Comparison of ENCODE assay signal across 23 cellular contexts in the genomic region with DNA sequence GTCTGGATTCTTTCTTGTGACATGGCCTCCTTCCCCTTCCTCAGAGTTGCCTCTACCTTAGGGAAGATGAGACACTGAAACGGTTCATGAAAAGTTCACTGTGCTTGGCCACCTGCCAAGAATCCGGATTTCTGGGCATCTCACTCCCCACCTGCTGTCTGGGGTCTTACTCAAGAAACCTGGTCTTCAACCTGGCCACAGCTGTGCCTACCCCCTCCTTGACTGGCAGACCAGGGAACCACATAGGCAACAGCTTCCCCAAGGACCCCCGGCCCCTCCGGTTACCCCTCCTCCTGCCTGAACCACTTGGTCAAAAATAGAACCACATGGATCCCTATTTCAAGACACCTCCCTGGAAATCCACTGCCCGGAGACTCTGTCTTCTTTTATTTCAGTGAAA. TPM values are rescaled to one million over a fixed set of nuclear protein-coding genes. Genes with fewer than 3 reads are reported as not detected.
DNase-seq lines count a peak whose midpoint lies in the region; ATAC-seq, FAIRE-seq and TF ChIP-seq lines count a peak whose summit lies in the region.
"Had no signal": no experiment of that assay in that cellular context is flagged by ENCODE, and none has a peak within 500 bp of the region (broad histone marks: within the 10 kb centered on the region; RNA-seq: fewer than 3 reads in every experiment).

No MANE protein-coding gene starts in this region.

- no TSS peak for BruUV-seq in K562 (replicated peaks; lab: Mats Ljungman, UMichigan)

- peaks cover 2 to 33% of the 10 kb centered on the region in 2 experiments; a peak in 3 of 5 replicates for H3K27me3 ChIP-seq in K562 (ENCODE audit: control insufficient read depth in 2 of 2, insufficient read depth in 2 of 2, low read length in 2 of 2)
- H3K27me3 ChIP-seq: vagina had no signal

- no peak overlapping the region for H3K4me3 ChIP-seq in K562
- H3K4me3 ChIP-seq: vagina had no signal

- no peak for FAIRE-seq in K562 (lab: Jason Lieb, UNC)
- FAIRE-seq: GM19239, RCC 7860 had no signal

- no peaks in the 10 kb centered on the region for H4K20me1 ChIP-seq in K562 (replicated peaks; ENCODE audit: control insufficient read depth, insufficient read depth, low read length)

- ATAC-seq in K562 (no peak), HG03135 (IDR thresholded peaks at IDR 0.05; ENCODE audit: unreplicated experiment) (no peak)
- no peak for ATAC-seq in activated CD4-positive, CD25-positive, alpha-beta regulatory T cell treated with anti-CD3 and anti-CD28 coated beads, Interleukin-2, amount 50 U/mL, for 24 hours
- ATAC-seq: activated CD4-positive, alpha-beta T cell treated with anti-CD3 and anti-CD28 coated beads for 36 hours; naive thymus-derived CD4-positive, alpha-beta T cell; T-helper 17 cell had no signal

- POLR2A ChIA-PET in K562 (lab: Yijun Ruan, JAX): no interaction called here

- no peaks in the 10 kb centered on the region for H3K79me2 ChIP-seq in K562 (ENCODE audit: control insufficient read depth, insufficient read depth, low read length)

- no peak for TF ChIP-seq POLR2A in K562 (conservative IDR thresholded peaks at IDR 0.05)

- no peak overlapping the region for H3K27ac ChIP-seq in K562 (ENCODE audit: extremely low read depth, low read depth, low read length)
- H3K27ac ChIP-seq: 22Rv1, vagina had no signal

- CTCF ChIA-PET in K562 (lab: Yijun Ruan, JAX; ENCODE audit: low intra/inter-chr PET ratio): no interaction called here

- TF ChIP-seq CTCF in K562 (IDR thresholded peaks at IDR 0.05 in 2 of 3, conservative IDR thresholded peaks at IDR 0.05 in 1 of 3; ENCODE audit: insufficient read depth in 2 of 3, low read depth in 1 of 3, low read length in 3 of 3): no peak

- H3K9ac ChIP-seq in K562 (ENCODE audit: insufficient read depth in 1 of 2, low read depth in 2 of 2, low read length in 2 of 2): no peak overlapping the region

- H2AFZ ChIP-seq in K562 (ENCODE audit: low read depth, low read length): no peak overlapping the region

- in situ Hi-C loops in K562 (cut with MboI): no loop called here

- no peaks in the 10 kb centered on the region for H3K9me1 ChIP-seq in K562 (ENCODE audit: control insufficient read depth, insufficient read depth, low read length)

- no peak for TF ChIP-seq RAD21 in K562 (CRISPR knock-in tag; conservative IDR thresholded peaks at IDR 0.05 in 1 of 2, IDR thresholded peaks at IDR 0.05 in 1 of 2)

- peak; percentile 72 for DNase-seq in DMS 273 (lab: John Stamatoyannopoulos, UW; ENCODE audit: unreplicated experiment)
- no peak for DNase-seq in DMS 273 treated with DMSO at 0.1 percent for 48 hours (lab: John Stamatoyannopoulos, UW)
- peak; percentile 44 for DNase-seq in NCI-H2227 (lab: John Stamatoyannopoulos, UW; ENCODE audit: unreplicated experiment)
- DNase-seq in K562 (ENCODE audit: extremely low read depth in 1 of 4, low spot score in 3 of 4): no peak
- peak; percentile 71 for DNase-seq in posterior vena cava (ENCODE audit: low spot score)
- no peak for DNase-seq in SW480 (ENCODE audit: low spot score)
- DNase-seq: activated CD4-positive, alpha-beta T cell treated with anti-CD3 and anti-CD28 coated beads for 36 hours; activated effector memory CD4-positive, alpha-beta T cell treated with Interleukin-2 at 50 U/mL for 16 hours; aorta; CD4-positive, alpha-beta T cell; midbrain; naive thymus-derived CD4-positive, alpha-beta T cell; NCI-H2081 treated with DMSO at 0.1 percent for 48 hours; NCI-H510A; occipital lobe; T-helper 17 cell had no signal

- H3K4me2 ChIP-seq in K562 (ENCODE audit: insufficient read depth, low read length): no peak overlapping the region

- no peaks in the 10 kb centered on the region for H3K9me3 ChIP-seq in K562 (replicated peaks; ENCODE audit: control insufficient read depth, insufficient read depth, low read depth, low read length)
- H3K9me3 ChIP-seq: vagina had no signal

- WGBS in K562 (ENCODE audit: insufficient coverage, low coverage, missing lambda C conversion rate): 5% methylated on average over 3 of the region's 5 CpGs

- intact Hi-C loops in K562 (cut with micrococcal nuclease) (no loop called here), posterior vena cava (cut with DNase I) (no loop called here)

- no peak for TF ChIP-seq EP300 in K562 (IDR thresholded peaks at IDR 0.05; ENCODE audit: low read length)

- H3K36me3 ChIP-seq in K562 (ENCODE audit: control insufficient read depth, insufficient read depth, low read length): no peaks in the 10 kb centered on the region
- H3K36me3 ChIP-seq: vagina had no signal

- H3K4me1 ChIP-seq in K562 (replicated peaks in 1 of 2; ENCODE audit: control insufficient read depth in 2 of 2, insufficient read depth in 2 of 2, low read length in 2 of 2): no peaks in the 10 kb centered on the region; a peak in 1 of 5 replicates
- H3K4me1 ChIP-seq: vagina had no signal

TF ChIP-seq in K562, 482 proteins besides CTCF, POLR2A, EP300 and RAD21:
- peak; percentile 88 for TF ChIP-seq NFIC (IDR thresholded peaks at IDR 0.05)
- TF ChIP-seq CREBBP (IDR thresholded peaks at IDR 0.05; ENCODE audit: low read depth, low read length): no peak
- TF ChIP-seq MAZ (CRISPR knock-in tag; conservative IDR thresholded peaks at IDR 0.05 in 1 of 2, IDR thresholded peaks at IDR 0.05 in 1 of 2): no peak
- TF ChIP-seq RREB1 (CRISPR knock-in tag; IDR thresholded peaks at IDR 0.05): no peak
- TF ChIP-seq ZNF589 (CRISPR knock-in tag; IDR thresholded peaks at IDR 0.05; ENCODE audit: low read depth): no peak
- no peak for TF ChIP-seq JUND (IDR thresholded peaks at IDR 0.05; ENCODE audit: borderline replicate concordance, low read depth, low read length)
- TF ChIP-seq JUND (tag; IDR thresholded peaks at IDR 0.05; ENCODE audit: borderline replicate concordance, low read depth, low read length): no peak
- TF ChIP-seq SLC30A9 (CRISPR knock-in tag; IDR thresholded peaks at IDR 0.05): no peak
TF ChIP-seq in K562: peak in this region for 1.

RNA-seq across cellular contexts. Expression of gene NANOS1, which starts 58.7 kb away (rescaled TPM):
- total RNA-seq in K562 (2011; cell fraction: chromatin; rRNA removed; ENCODE audit: low replicate concordance): 0.51 and 0.60 TPM in 2 replicates
- 0.66 and 1.2 TPM in 2 replicates for total RNA-seq in K562 (2011; cell fraction: nucleolus; rRNA removed)
- total RNA-seq in K562 (2011; cell fraction: nucleoplasm; rRNA removed): 0.81 and 1.3 TPM in 2 replicates
- total RNA-seq in K562 (2014; rRNA removed): 0.77 and 0.98 TPM in 2 replicates
- total RNA-seq in K562 (2014; rRNA removed; fragmentation: Illumina TruSeq; extraction: Trizol): 0.95 and 1.1 TPM in 2 replicates
- 0.33 and 0.34 TPM in 2 replicates for total RNA-seq in K562 (2015; rRNA removed; fragmentation: Illumina TruSeq; extraction: Trizol)
- total RNA-seq in K562 (2021): 0.89 and 1.2 TPM in 2 replicates
- 0.79 and 1.6 TPM in 2 replicates for polyA plus RNA-seq in K562 (2011; rRNA removed)
- 0.58 and 1.2 TPM in 2 replicates for polyA plus RNA-seq in K562 (2011; cell fraction: cytosol; rRNA removed)
- 0.46 and 0.77 TPM in 2 replicates for polyA plus RNA-seq in K562 (2011; cell fraction: nucleus; rRNA removed)
- polyA plus RNA-seq in K562 (2012): 0.46 and 0.48 TPM in 2 replicates
- 0.58 TPM in 2 replicates for polyA plus RNA-seq in K562 (2014; fragmentation: Illumina TruSeq; extraction: Trizol)
- under 1 TPM in 1 of 2 experiments, not detected in 1; 0.14 TPM for polyA plus RNA-seq in K562 (2014; fragmentation: Nextera tagmentation; extraction: Ambion mirVana)
- polyA plus RNA-seq in K562 (2014; rRNA removed): 0.94 and 0.97 TPM in 2 replicates
- 0.39 and 0.77 TPM in 2 replicates for polyA minus RNA-seq in K562 (2011; rRNA and poly(A)+ RNA removed)
- 0.46 TPM in 1 of 2 replicates, not detected in the other for polyA minus RNA-seq in K562 (2011; cell fraction: cytosol; rRNA and poly(A)+ RNA removed)
- 1.1 and 1.8 TPM in 2 replicates for polyA minus RNA-seq in K562 (2011; cell fraction: nucleus; rRNA and poly(A)+ RNA removed)
- total RNA-seq in posterior vena cava: 1 to 10 TPM; 1.5 to 1.8 TPM
- total RNA-seq: vagina had no signal
- polyA plus RNA-seq: IgD-negative memory B cell; naive thymus-derived CD4-positive, alpha-beta T cell had no signal

Comparison
In these comparisons a context has a peak if more than half of its experiments do, and no peak if none do; other contexts are left out.
1. DNase-seq: peak in DMS 273 (single experiment), NCI-H2227 (single experiment) and posterior vena cava (single experiment); none in DMS 273 treated with DMSO at 0.1 percent for 48 hours (single experiment), K562 (0 of 4) and SW480 (single experiment).